Comparison of ENCODE assay signal across 12 cellular contexts in genomic region chr5:111584651-111585050, GRCh38.
A peak's percentile ranks its signal among the peaks of the same experiment; 100 is the strongest.
DNase-seq lines count a peak whose midpoint lies in the region; ATAC-seq, FAIRE-seq and TF ChIP-seq lines count a peak whose summit lies in the region.
"Had no signal": no experiment of that assay in that cellular context is flagged by ENCODE, and none has a peak within 500 bp of the region (broad histone marks: within the 10 kb centered on the region; RNA-seq: fewer than 3 reads in every experiment).

No MANE protein-coding gene starts in this region.

- intact Hi-C loops in left cardiac atrium (cut with DNase I), result no loop called here
- intact Hi-C loops in cardiac septum (cut with DNase I), result no loop called here
- intact Hi-C loops in left colon (cut with DNase I, micrococcal nuclease), result no loop called here

- ATAC-seq in left cardiac atrium, result peak; percentile 42 to 86
- peak; percentile 92 for ATAC-seq in stimulated activated naive CD8-positive, alpha-beta T cell treated with anti-CD3 and anti-CD28 coated beads, Interleukin-15, amount 100 ng/mL, for 72 hours
- no peak for ATAC-seq in left colon
- ATAC-seq in HG02870 (IDR thresholded peaks at IDR 0.05; ENCODE audit: unreplicated experiment), result no peak
- ATAC-seq: HCT116, mucosa of descending colon had no signal

- H3K27ac Mint-ChIP-seq in stimulated activated naive CD8-positive, alpha-beta T cell treated with anti-CD3 and anti-CD28 coated beads, Interleukin-15, amount 100 ng/mL, for 72 hours, result peak overlapping the region in 1 of 2 donors; percentile 65

- peaks cover 27% of the 10 kb centered on the region for H3K4me1 Mint-ChIP-seq in stimulated activated naive CD8-positive, alpha-beta T cell treated with anti-CD3 and anti-CD28 coated beads, Interleukin-15, amount 100 ng/mL, for 72 hours

- no peak for TF ChIP-seq CTCF in fibroblast of pulmonary artery (IDR thresholded peaks at IDR 0.05; ENCODE audit: low read length, missing control alignments)

- DNase-seq in left cardiac atrium (no peak), cardiac septum (ENCODE audit: low spot score) (no peak), RCC 7860 (ENCODE audit: low spot score) (peak; percentile 88), fibroblast of pulmonary artery (ENCODE audit: low read depth) (peak; percentile 72), NCI-H446 (lab: John Stamatoyannopoulos, UW) (no peak), left colon (no peak)
- peak in 1 of 2 donors; percentile 11 for DNase-seq in stimulated activated naive CD8-positive, alpha-beta T cell treated with anti-CD3 and anti-CD28 coated beads, Interleukin-15, amount 100 ng/mL, for 72 hours
- DNase-seq: esophagus squamous epithelium, mucosa of descending colon, T-helper 9 cell had no signal

- H3K4me3 ChIP-seq in fibroblast of pulmonary artery (replicated peaks; ENCODE audit: low read depth, low read length), result no peak overlapping the region
- H3K4me3 ChIP-seq: esophagus squamous epithelium, mucosa of descending colon had no signal

- no peak overlapping the region for H3K4me3 Mint-ChIP-seq in stimulated activated naive CD8-positive, alpha-beta T cell treated with anti-CD3 and anti-CD28 coated beads, Interleukin-15, amount 100 ng/mL, for 72 hours

- peaks cover 4 to 8% of the 10 kb centered on the region in 2 donors for H3K9me3 Mint-ChIP-seq in stimulated activated naive CD8-positive, alpha-beta T cell treated with anti-CD3 and anti-CD28 coated beads, Interleukin-15, amount 100 ng/mL, for 72 hours

- peak; percentile 94 for FAIRE-seq in RCC 7860 (lab: Jason Lieb, UNC)

- H3K27me3 Mint-ChIP-seq in stimulated activated naive CD8-positive, alpha-beta T cell treated with anti-CD3 and anti-CD28 coated beads, Interleukin-15, amount 100 ng/mL, for 72 hours, result no peaks in the 10 kb centered on the region

Comparison
In these comparisons a context has a peak if more than half of its experiments do, and no peak if none do; other contexts are left out.
1. ATAC-seq: peak in left cardiac atrium (2 of 2) and stimulated activated naive CD8-positive, alpha-beta T cell treated with anti-CD3 and anti-CD28 coated beads, Interleukin-15, amount 100 ng/mL, for 72 hours (single experiment); none in left colon (single experiment) and HG02870 (single experiment).
2. DNase-seq: peak in RCC 7860 (single experiment) and fibroblast of pulmonary artery (single experiment); none in left cardiac atrium (single experiment), cardiac septum (single experiment), NCI-H446 (0 of 2) and left colon (0 of 2).